8 cellular contexts compared by ENCODE assay signal in the genomic region with DNA sequence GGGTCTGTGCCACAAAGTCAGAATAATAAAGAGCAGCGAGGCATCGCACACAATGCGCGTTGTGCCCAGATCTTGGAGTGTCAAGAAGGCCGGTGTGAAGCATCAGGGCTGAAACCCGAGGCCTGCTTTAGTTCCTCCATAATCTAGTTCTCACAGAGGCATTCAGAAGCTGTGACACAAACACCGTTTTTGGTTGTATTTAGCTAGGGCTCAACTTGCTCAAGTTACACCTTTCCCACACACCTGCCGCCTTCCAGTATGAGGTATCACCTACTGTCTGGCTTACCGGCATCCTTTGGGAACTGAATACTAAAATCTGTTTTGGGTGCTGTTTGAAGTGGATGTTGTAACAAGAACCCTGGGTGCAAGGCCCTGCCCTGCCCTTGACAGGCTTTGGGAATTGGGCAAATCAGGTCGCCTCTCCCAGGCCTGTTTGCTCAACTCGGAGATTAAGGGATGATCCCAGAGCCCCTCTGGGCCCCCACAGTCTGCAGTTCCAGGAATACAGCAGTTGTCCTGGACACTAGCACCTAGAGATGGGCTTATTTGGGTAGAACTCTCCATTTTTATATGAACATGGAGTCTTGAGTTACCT.
A peak's percentile ranks its signal among the peaks of the same experiment; 100 is the strongest.
DNase-seq lines count a peak whose midpoint lies in the region; ATAC-seq and TF ChIP-seq lines count a peak whose summit lies in the region.

No MANE protein-coding gene starts in this region.

- peak; percentile 28 for DNase-seq in NCI-H2196 treated with DMSO at 0.1 percent for 48 hours (lab: John Stamatoyannopoulos, UW; ENCODE audit: unreplicated experiment)
- DNase-seq in effector memory CD8-positive, alpha-beta T cell: no peak
- no peak for DNase-seq in inferior parietal cortex (ENCODE audit: extremely low spot score)

- peaks cover 5% of the 10 kb centered on the region for H3K36me3 Mint-ChIP-seq in effector memory CD8-positive, alpha-beta T cell (ENCODE audit: insufficient read depth)

- H3K4me1 Mint-ChIP-seq in effector memory CD8-positive, alpha-beta T cell (ENCODE audit: low read depth in 2 of 2): peaks cover 47 to 53% of the 10 kb centered on the region in 2 donors

- H3K27me3 ChIP-seq in BLaER1: no peaks in the 10 kb centered on the region
- no peaks in the 10 kb centered on the region for H3K27me3 ChIP-seq in neutrophil

- H3K9ac ChIP-seq in BLaER1: no peak overlapping the region

- peak overlapping the region; percentile 94 for H3K4me2 ChIP-seq in BLaER1

- no peak for ATAC-seq in effector memory CD8-positive, alpha-beta T cell (replicated peaks)
- ATAC-seq in HG03565 (IDR thresholded peaks at IDR 0.05; ENCODE audit: unreplicated experiment): no peak
- no peak for ATAC-seq in GM18870 (IDR thresholded peaks at IDR 0.05; ENCODE audit: unreplicated experiment)
- no peak for ATAC-seq in HG02840 (IDR thresholded peaks at IDR 0.05; ENCODE audit: low FRiP score, unreplicated experiment)

- H3K4me1 ChIP-seq in BLaER1: peaks cover 97% of the 10 kb centered on the region
- H3K4me1 ChIP-seq in neutrophil (ENCODE audit: control insufficient read depth in 1 of 2, insufficient read depth in 1 of 2, low read depth in 1 of 2, low read length in 1 of 2): peaks cover 40 to 43% of the 10 kb centered on the region in 2 experiments

- H3K27ac Mint-ChIP-seq in effector memory CD8-positive, alpha-beta T cell: peak overlapping the region; percentile 59 to 64

- H3K27me3 Mint-ChIP-seq in effector memory CD8-positive, alpha-beta T cell: no peaks in the 10 kb centered on the region

- H3K4me3 ChIP-seq in BLaER1: no peak overlapping the region
- H3K4me3 ChIP-seq in neutrophil (ENCODE audit: low read depth in 1 of 2, low read length in 1 of 2): peak overlapping the region in 1 of 2 experiments; percentile 44

- peak overlapping the region; percentile 25; the same call in 1 of the 2 replicates for H3K27ac ChIP-seq in BLaER1
- peak overlapping the region; percentile 86 for H3K27ac ChIP-seq in neutrophil

- H4K20me1 ChIP-seq in BLaER1: peaks cover 95% of the 10 kb centered on the region

- TF ChIP-seq CTCF in neutrophil (IDR thresholded peaks at IDR 0.05): no peak

- H3K36me3 ChIP-seq in BLaER1: peaks cover 17% of the 10 kb centered on the region; the same call in 1 of the 2 replicates
- H3K36me3 ChIP-seq in neutrophil: no peaks in the 10 kb centered on the region

- no peaks in the 10 kb centered on the region for H3K9me3 Mint-ChIP-seq in effector memory CD8-positive, alpha-beta T cell

- no peaks in the 10 kb centered on the region for H3K9me3 ChIP-seq in BLaER1
- H3K9me3 ChIP-seq in neutrophil: no peaks in the 10 kb centered on the region

- no peak overlapping the region for H3K4me3 Mint-ChIP-seq in effector memory CD8-positive, alpha-beta T cell
